In genomic region chr14:20262642-20263128, GRCh38 we compare ENCODE assay signal across 12 cellular contexts.
DNase-seq lines count a peak whose midpoint lies in the region; ATAC-seq and TF ChIP-seq lines count a peak whose summit lies in the region.
"Had no signal": no experiment of that assay in that cellular context is flagged by ENCODE, and none has a peak within 500 bp of the region (broad histone marks: within the 10 kb centered on the region; RNA-seq: fewer than 3 reads in every experiment).

No MANE protein-coding gene starts in this region.

- H3K36me3 ChIP-seq in ACC112 (ENCODE audit: insufficient read depth, low read length) (no peaks in the 10 kb centered on the region), HEK293 (ENCODE audit: control insufficient read depth in 2 of 2, insufficient read depth in 1 of 2, low read length in 2 of 2) (no peaks in the 10 kb centered on the region)
- H3K36me3 ChIP-seq: transverse colon had no signal

- H3K4me3 ChIP-seq in ACC112 (ENCODE audit: low read depth, low read length) (0 out of 2 replicates have a peak overlapping the region, but pooled peaks have one; percentile 3), HEK293 (ENCODE audit: low read depth, low read length) (no peak overlapping the region)
- H3K4me3 ChIP-seq: transverse colon had no signal

- peak; percentile 11 for DNase-seq in SW480 (ENCODE audit: low spot score)
- DNase-seq in foreskin melanocyte, result peak; percentile 96
- DNase-seq in SHP77 treated with DMSO at 0.1 percent for 48 hours (lab: John Stamatoyannopoulos, UW), result no peak
- no peak for DNase-seq in activated effector memory CD4-positive, alpha-beta T cell treated with Interleukin-2 at 50 U/mL for 16 hours
- DNase-seq: immature natural killer cell, Kasumi-1, NCI-H748 treated with DMSO at 0.1 percent for 48 hours, transverse colon had no signal

- CTCF ChIA-PET in HEK293 (lab: Yijun Ruan, JAX), result no interaction called here

- POLR2A ChIA-PET in HEK293 (lab: Yijun Ruan, JAX), result no interaction called here

- H3K9me3 ChIP-seq in HEK293 (ENCODE audit: control insufficient read depth, insufficient read depth, low read depth, low read length), result no peaks in the 10 kb centered on the region
- H3K9me3 ChIP-seq: transverse colon had no signal

- ATAC-seq in HG02885 (IDR thresholded peaks at IDR 0.05; ENCODE audit: poor library complexity, unreplicated experiment) (no peak), GM18858 (IDR thresholded peaks at IDR 0.05; ENCODE audit: unreplicated experiment) (no peak)

- no peaks in the 10 kb centered on the region for H3K79me2 ChIP-seq in ACC112 (ENCODE audit: control insufficient read depth, insufficient read depth, low read length, unreplicated experiment)

- H3K27ac ChIP-seq in ACC112 (ENCODE audit: low read depth, low read length) (peak overlapping the region; percentile 44), HEK293 (ENCODE audit: extremely low read depth, low read depth, low read length) (no peak overlapping the region)
- H3K27ac ChIP-seq: transverse colon had no signal

- no peak for TF ChIP-seq CTCF in HEK293 (tag by site-specific recombination; IDR thresholded peaks at IDR 0.05)

- peak overlapping the region; percentile 28 for H2AFZ ChIP-seq in ACC112 (ENCODE audit: low read length, unreplicated experiment)

- H3K4me1 ChIP-seq in ACC112 (ENCODE audit: control insufficient read depth, insufficient read depth, low read length, unreplicated experiment) (peaks cover 15% of the 10 kb centered on the region), HEK293 (ENCODE audit: control insufficient read depth, insufficient read depth, low read length) (no peaks in the 10 kb centered on the region)
- H3K4me1 ChIP-seq: transverse colon had no signal

- no peaks in the 10 kb centered on the region for H3K27me3 ChIP-seq in ACC112 (ENCODE audit: insufficient read depth, low read length)
- H3K27me3 ChIP-seq: transverse colon had no signal

TF ChIP-seq in HEK293, 187 proteins besides CTCF, POLR2A, EP300 and RAD21 (continues in another document):
- TF ChIP-seq ZNF555 (tag by site-specific recombination; conservative IDR thresholded peaks at IDR 0.05), result no peak
- no peak for TF ChIP-seq OSR2 (tag by site-specific recombination; IDR thresholded peaks at IDR 0.05)
- TF ChIP-seq ZNF658 (tag by site-specific recombination; IDR thresholded peaks at IDR 0.05), result no peak
- no peak for TF ChIP-seq ZNF132 (tag by site-specific recombination; IDR thresholded peaks at IDR 0.05; ENCODE audit: borderline replicate concordance)
- no peak for TF ChIP-seq ZNF433 (tag by site-specific recombination; IDR thresholded peaks at IDR 0.05; ENCODE audit: low read depth)
- TF ChIP-seq ZXDB (tag by site-specific recombination; IDR thresholded peaks at IDR 0.05), result no peak
- TF ChIP-seq ZEB2 (tag by site-specific recombination; IDR thresholded peaks at IDR 0.05), result 0 out of 2 replicates have a peak, but pooled peaks have one; percentile 36
- TF ChIP-seq ZNF558 (tag by site-specific recombination; IDR thresholded peaks at IDR 0.05), result no peak
- TF ChIP-seq ZNF354C (tag by site-specific recombination; IDR thresholded peaks at IDR 0.05; ENCODE audit: borderline replicate concordance, low read depth), result no peak
- TF ChIP-seq REST (tag by site-specific recombination; IDR thresholded peaks at IDR 0.05), result no peak
- TF ChIP-seq ATF2 (tag by site-specific recombination; IDR thresholded peaks at IDR 0.05; ENCODE audit: low read depth), result no peak
- TF ChIP-seq ZNF692 (tag by site-specific recombination; IDR thresholded peaks at IDR 0.05), result peak; percentile 77
- TF ChIP-seq ZNF335 (tag by site-specific recombination; conservative IDR thresholded peaks at IDR 0.05), result peak; percentile 31; the same call in 1 of the 2 replicates
- TF ChIP-seq ZNF843 (tag by site-specific recombination; IDR thresholded peaks at IDR 0.05), result no peak
- no peak for TF ChIP-seq ZNF223 (tag by site-specific recombination; IDR thresholded peaks at IDR 0.05)
- peak; percentile 31; the same call in 1 of the 2 replicates for TF ChIP-seq PATZ1 (tag by site-specific recombination; IDR thresholded peaks at IDR 0.05)
- no peak for TF ChIP-seq ZBTB10 (tag by site-specific recombination; IDR thresholded peaks at IDR 0.05)

Comparison
In these comparisons a context has a peak if more than half of its experiments do, and no peak if none do; other contexts are left out.
1. DNase-seq: peak in SW480 (single experiment) and foreskin melanocyte (single experiment); none in SHP77 treated with DMSO at 0.1 percent for 48 hours (single experiment) and activated effector memory CD4-positive, alpha-beta T cell treated with Interleukin-2 at 50 U/mL for 16 hours (single experiment).